Comparison of ENCODE assay signal across 10 cellular contexts in genomic region chr12:64675795-64676194, GRCh38.
DNase-seq lines count a peak whose midpoint lies in the region; ATAC-seq, FAIRE-seq and TF ChIP-seq lines count a peak whose summit lies in the region.
"Had no signal": no experiment of that assay in that cellular context is flagged by ENCODE, and none has a peak within 500 bp of the region (broad histone marks: within the 10 kb centered on the region; RNA-seq: fewer than 3 reads in every experiment).

No MANE protein-coding gene starts in this region.

- no peaks in the 10 kb centered on the region for H3K27me3 ChIP-seq in CD4-positive, alpha-beta memory T cell (ENCODE audit: insufficient read depth, low read length)
- H3K27me3 ChIP-seq in PC-9 (ENCODE audit: insufficient read depth, low read depth), result no peaks in the 10 kb centered on the region

- no TSS peak for BruUV-seq in PC-9 (replicated peaks; lab: Mats Ljungman, UMichigan)

- H3K27ac ChIP-seq in CD4-positive, alpha-beta memory T cell (ENCODE audit: low read depth, low read length), result peak overlapping the region; percentile 38
- H3K27ac ChIP-seq in PC-9, result peak overlapping the region; percentile 42; the same call in 1 of the 2 replicates

- H3K36me3 ChIP-seq in CD4-positive, alpha-beta memory T cell (ENCODE audit: insufficient read depth, low read length), result no peaks in the 10 kb centered on the region
- H3K36me3 ChIP-seq in PC-9 (ENCODE audit: low read depth), result no peaks in the 10 kb centered on the region

- no peak overlapping the region for H2AFZ ChIP-seq in PC-9

- POLR2A ChIA-PET in CD4-positive, alpha-beta memory T cell (lab: Charles Lee; ENCODE audit: partially characterized antibody), result interaction anchor here (6.0 to 15.6 kb wide), 4 partner anchors 8 to 63 kb away, joined by 89 to 405 read pairs (median 282); partner anchors contain the start of gene RASSF3
- POLR2A ChIA-PET in PC-9 (lab: Charles Lee; ENCODE audit: unreplicated experiment), result no interaction called here

- peaks cover 74% of the 10 kb centered on the region for H3F3A ChIP-seq in PC-9 (ENCODE audit: insufficient read depth, low read depth)

- H3K4me3 Mint-ChIP-seq in CD4-positive, alpha-beta memory T cell, result peak overlapping the region; percentile 59 to 87 (median 73)
- peak overlapping the region in 5 of 8 donors; percentile 8 to 73 (median 43) for H3K4me3 Mint-ChIP-seq in naive B cell
- H3K4me3 Mint-ChIP-seq: mesothelial cell of epicardium had no signal

- peak in 1 of 5 donors; percentile 47 for DNase-seq in CD4-positive, alpha-beta memory T cell
- DNase-seq in PC-9 (peak; percentile 55 to 69), dermis blood vessel endothelial cell (peak; percentile 74), naive B cell (no peak), GM12892 (ENCODE audit: insufficient read length) (no peak), Ammon's horn (ENCODE audit: low spot score) (no peak)
- DNase-seq in activated CD8-positive, alpha-beta memory T cell treated with anti-CD3 and anti-CD28 coated beads for 24 hours, result no peak
- DNase-seq: activated gamma-delta T cell had no signal

- H3K9me3 Mint-ChIP-seq in CD4-positive, alpha-beta memory T cell, result peaks cover 0 to 5% (median 0%) of the 10 kb centered on the region in 8 donors
- peaks cover 0 to 3% (median 0%) of the 10 kb centered on the region in 7 donors for H3K9me3 Mint-ChIP-seq in naive B cell
- H3K9me3 Mint-ChIP-seq: mesothelial cell of epicardium had no signal

- H3K4me1 Mint-ChIP-seq in CD4-positive, alpha-beta memory T cell, result peaks cover 67 to 98% (median 84%) of the 10 kb centered on the region in 4 donors
- H3K4me1 Mint-ChIP-seq in naive B cell, result peaks cover 59 to 91% (median 80%) of the 10 kb centered on the region in 3 donors

- H3K27me3 Mint-ChIP-seq in CD4-positive, alpha-beta memory T cell, result no peaks in the 10 kb centered on the region
- no peaks in the 10 kb centered on the region for H3K27me3 Mint-ChIP-seq in naive B cell

- H3K79me2 ChIP-seq in PC-9 (ENCODE audit: low read depth), result peaks cover 84% of the 10 kb centered on the region

- intact Hi-C loops in CD4-positive, alpha-beta memory T cell (cut with micrococcal nuclease), result no loop called here
- intact Hi-C loops in PC-9 (cut with micrococcal nuclease; ENCODE audit: unreplicated experiment), result loop anchor here (10.0 kb wide), 1 partner anchor 761 kb away; no protein-coding TSS in a partner anchor

- no peak for TF ChIP-seq POLR2A in GM12892 (IDR thresholded peaks at IDR 0.05; ENCODE audit: low read depth, low read length)

- peaks cover 99% of the 10 kb centered on the region for H3K4me1 ChIP-seq in CD4-positive, alpha-beta memory T cell (ENCODE audit: insufficient read depth, low read length)
- H3K4me1 ChIP-seq in PC-9 (replicated peaks; ENCODE audit: insufficient read depth), result peaks cover 84% of the 10 kb centered on the region

- peak overlapping the region; percentile 94 to 98 (median 96) for H3K27ac Mint-ChIP-seq in CD4-positive, alpha-beta memory T cell
- peak overlapping the region in 4 of 6 donors; percentile 30 to 79 (median 64) for H3K27ac Mint-ChIP-seq in naive B cell
- H3K27ac Mint-ChIP-seq: mesothelial cell of epicardium had no signal

- H3K4me2 ChIP-seq in PC-9, result peak overlapping the region; percentile 28; the same call in 1 of the 2 replicates

- ATAC-seq in naive B cell (ENCODE audit: low read depth in 2 of 2), result no peak
- ATAC-seq in HG02642 (IDR thresholded peaks at IDR 0.05; ENCODE audit: poor library complexity, unreplicated experiment), result no peak

- FAIRE-seq in GM12892 (lab: Jason Lieb, UNC), result no peak

- no peaks in the 10 kb centered on the region for H3K9me3 ChIP-seq in CD4-positive, alpha-beta memory T cell (ENCODE audit: control insufficient read depth in 1 of 2, low read length in 2 of 2)
- H3K9me3 ChIP-seq in PC-9 (ENCODE audit: insufficient read depth, low read depth), result no peaks in the 10 kb centered on the region

- TF ChIP-seq CTCF in PC-9 (conservative IDR thresholded peaks at IDR 0.05), result no peak

- H4K20me1 ChIP-seq in PC-9 (ENCODE audit: insufficient read depth), result no peaks in the 10 kb centered on the region

- peak overlapping the region in 1 of 2 donors; percentile 10 for H3K4me3 ChIP-seq in CD4-positive, alpha-beta memory T cell (ENCODE audit: low read length in 2 of 2)
- no peak overlapping the region for H3K4me3 ChIP-seq in PC-9

- H3K36me3 Mint-ChIP-seq in CD4-positive, alpha-beta memory T cell, result peaks cover 10 to 39% of the 10 kb centered on the region in 2 donors
- H3K36me3 Mint-ChIP-seq in naive B cell, result no peaks in the 10 kb centered on the region
- H3K36me3 Mint-ChIP-seq: mesothelial cell of epicardium had no signal

- CTCF ChIA-PET in CD4-positive, alpha-beta memory T cell (lab: Charles Lee; ENCODE audit: partially characterized antibody), result interaction anchor here (1.3 to 3.4 kb wide), 4 partner anchors 13 to 67 kb away, joined by 3 to 13 read pairs (median 6); no protein-coding TSS in a partner anchor
- CTCF ChIA-PET in PC-9 (lab: Charles Lee), result interaction anchor here (0.6 kb wide), 1 partner anchor 134 kb away, joined by 3 read pairs; no protein-coding TSS in a partner anchor

- H3K9me2 ChIP-seq in PC-9 (ENCODE audit: insufficient read depth), result no peaks in the 10 kb centered on the region

Comparison
In these comparisons a context has a peak if more than half of its experiments do, and no peak if none do; other contexts are left out.
1. DNase-seq: peak in PC-9 (2 of 2) and dermis blood vessel endothelial cell (single experiment); none in naive B cell (single experiment), activated CD8-positive, alpha-beta memory T cell treated with anti-CD3 and anti-CD28 coated beads for 24 hours (single experiment), GM12892 (single experiment) and Ammon's horn (single experiment).